In genomic region chr2:68255736-68256450, GRCh38 we compare ENCODE assay signal across 1 cellular context.
TF ChIP-seq lines count a peak whose summit lies in the region.

No MANE protein-coding gene starts in this region.

TF ChIP-seq in K562, 482 proteins besides CTCF, POLR2A, EP300 and RAD21:
- TF ChIP-seq PKNOX1 (IDR thresholded peaks at IDR 0.05) (peak; percentile 39), THRA (IDR thresholded peaks at IDR 0.05) (no peak)
